19 cellular contexts compared by ENCODE assay signal in genomic region chr2:127431408-127432023, GRCh38. TPM values are rescaled to one million over a fixed set of nuclear protein-coding genes. Genes with fewer than 3 reads are reported as not detected.
"Had no signal": no experiment of that assay in that cellular context is flagged by ENCODE, and none has a peak within 500 bp of the region (broad histone marks: within the 10 kb centered on the region; RNA-seq: fewer than 3 reads in every experiment).

No MANE protein-coding gene starts in this region.

- H3K27me3 ChIP-seq: adrenal gland, heart left ventricle, transverse colon, vagina had no signal

- H3K36me3 ChIP-seq: adrenal gland, esophagus squamous epithelium, transverse colon, vagina had no signal

- H3K4me3 ChIP-seq: adrenal gland, esophagus squamous epithelium, heart left ventricle, transverse colon, vagina had no signal

- H3K9me3 ChIP-seq: adrenal gland, esophagus squamous epithelium, heart left ventricle, transverse colon, vagina had no signal

- H3K4me1 ChIP-seq: adrenal gland, esophagus squamous epithelium, heart left ventricle, parathyroid adenoma, transverse colon, vagina had no signal

- H3K27ac ChIP-seq: adrenal gland, esophagus squamous epithelium, heart left ventricle, parathyroid adenoma, transverse colon, vagina had no signal

- ATAC-seq: activated CD4-positive, alpha-beta T cell treated with anti-CD3 and anti-CD28 coated beads for 36 hours; effector memory CD8-positive, alpha-beta T cell; heart left ventricle; sciatic nerve; stimulated activated memory B cell treated with anti-CD40 and anti-IgM and Interleukin-4, amounts not matched to agents 10 μg/mL and 1 μg/mL and 100 μg/mL, for 72 hours had no signal

- DNase-seq: activated B cell treated with CpG ODN at 0.5 μM for 24 hours; activated CD4-positive, alpha-beta T cell treated with anti-CD3 and anti-CD28 coated beads for 36 hours; activated CD4-positive, alpha-beta T cell treated with anti-CD3 and anti-CD28 coated beads, Interleukin-2, amount 50 U/mL, for 4 hours; activated gamma-delta T cell; activated T-cell treated with anti-CD3 and anti-CD28 coated beads for 4 hours; central memory CD4-positive, alpha-beta T cell; effector memory CD8-positive, alpha-beta T cell; esophagus squamous epithelium; heart left ventricle; mammary epithelial cell; small intestine; stimulated activated CD4-positive, alpha-beta T cell treated with anti-CD3 and anti-CD28 coated beads, Interleukin-2, amount 100 ng/mL, for 24 hours; transverse colon had no signal

RNA-seq across cellular contexts. Expression of gene PROC, which starts 13.3 kb away (rescaled TPM):
- total RNA-seq: activated B cell treated with CpG ODN at 0.5 μM for 24 hours; activated CD4-positive, alpha-beta T cell treated with anti-CD3 and anti-CD28 coated beads for 36 hours; adrenal gland; endothelial cell of umbilical vein; heart left ventricle; sciatic nerve; vagina had no signal
- polyA plus RNA-seq: endothelial cell of umbilical vein, heart left ventricle had no signal
